8 cellular contexts compared by ENCODE assay signal in the genomic region with DNA sequence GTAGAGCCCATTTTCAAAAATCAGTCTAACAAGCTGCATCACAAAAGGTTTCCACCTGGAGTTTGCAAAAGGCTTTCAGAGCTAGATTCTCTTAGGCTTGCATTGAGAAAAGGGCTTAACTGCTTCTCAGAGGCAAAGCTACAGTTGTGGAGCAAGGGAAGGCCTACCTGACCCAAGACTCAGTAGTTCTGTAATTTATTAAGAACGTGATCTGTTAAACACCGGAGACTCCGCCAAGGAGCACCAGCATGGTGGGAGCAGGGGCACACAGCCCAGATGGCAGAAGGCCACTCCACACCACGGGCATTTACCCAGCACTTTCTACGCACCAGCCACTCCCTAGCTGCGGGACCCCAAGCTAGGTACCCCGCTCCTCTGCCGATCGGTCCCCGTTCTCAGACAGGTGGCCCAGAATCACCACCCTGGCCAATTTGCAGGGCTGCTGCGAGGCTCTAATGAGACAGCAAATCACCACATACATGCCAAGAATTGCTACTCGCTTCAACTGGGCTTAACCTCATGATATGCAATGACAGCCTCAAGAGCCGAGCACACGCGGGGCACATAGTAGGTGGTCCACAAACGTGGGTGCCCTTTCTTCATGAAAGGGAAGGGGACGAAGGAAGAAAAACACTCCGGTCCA. TPM values are rescaled to one million over a fixed set of nuclear protein-coding genes. Genes with fewer than 3 reads are reported as not detected.
DNase-seq lines count a peak whose midpoint lies in the region; ATAC-seq and TF ChIP-seq lines count a peak whose summit lies in the region.

No MANE protein-coding gene starts in this region.

- no peaks in the 10 kb centered on the region for H3K36me3 Mint-ChIP-seq in HFFc6 (ENCODE audit: low read depth)
- no peaks in the 10 kb centered on the region for H3K36me3 Mint-ChIP-seq in immature natural killer cell

- peaks cover 31% of the 10 kb centered on the region for H3K4me1 ChIP-seq in adipocyte (ENCODE audit: control insufficient read depth, insufficient read depth, low read length)

- H3K4me3 Mint-ChIP-seq in HFFc6 (peak overlapping the region; percentile 88), immature natural killer cell (peak overlapping the region; percentile 87 to 94 (median 91))
- peak overlapping the region; percentile 83 to 94 for H3K4me3 Mint-ChIP-seq in stimulated activated naive CD8-positive, alpha-beta T cell treated with anti-CD3 and anti-CD28 coated beads, Interleukin-15, amount 100 ng/mL, for 72 hours

- H3K27me3 Mint-ChIP-seq in HFFc6 (ENCODE audit: insufficient read depth) (peaks cover 1% of the 10 kb centered on the region; the same call in 1 of the 2 replicates), immature natural killer cell (ENCODE audit: low read depth in 3 of 3) (peaks cover 0 to 5% (median 3%) of the 10 kb centered on the region in 3 donors)
- H3K27me3 Mint-ChIP-seq in stimulated activated naive CD8-positive, alpha-beta T cell treated with anti-CD3 and anti-CD28 coated beads, Interleukin-15, amount 100 ng/mL, for 72 hours = no peaks in the 10 kb centered on the region

- no peaks in the 10 kb centered on the region for H3K27me3 ChIP-seq in adipocyte (replicated peaks; ENCODE audit: control insufficient read depth, insufficient read depth, low read length)

- H3K4me1 Mint-ChIP-seq in HFFc6 (ENCODE audit: low read depth) (peaks cover 28% of the 10 kb centered on the region), immature natural killer cell (peaks cover 44 to 46% of the 10 kb centered on the region in 2 donors)
- peaks cover 60% of the 10 kb centered on the region for H3K4me1 Mint-ChIP-seq in stimulated activated naive CD8-positive, alpha-beta T cell treated with anti-CD3 and anti-CD28 coated beads, Interleukin-15, amount 100 ng/mL, for 72 hours

- H3K36me3 ChIP-seq in adipocyte (ENCODE audit: control insufficient read depth, insufficient read depth, low read length, severe bottlenecking) = no peaks in the 10 kb centered on the region

- intact Hi-C loops in posterior vena cava (cut with DNase I) = no loop called here

- DNase-seq in Ammon's horn (ENCODE audit: low spot score) = peak; percentile 32
- DNase-seq in HFFc6 = no peak
- DNase-seq in adipocyte (ENCODE audit: low read depth) = peak; percentile 23
- DNase-seq in immature natural killer cell = no peak
- DNase-seq in stimulated activated naive CD8-positive, alpha-beta T cell treated with anti-CD3 and anti-CD28 coated beads, Interleukin-15, amount 100 ng/mL, for 72 hours = peak; percentile 14 to 15
- no peak for DNase-seq in posterior vena cava (ENCODE audit: low spot score)

- ATAC-seq in stimulated activated naive CD8-positive, alpha-beta T cell treated with anti-CD3 and anti-CD28 coated beads, Interleukin-15, amount 100 ng/mL, for 72 hours = no peak
- ATAC-seq in HG03108 (IDR thresholded peaks at IDR 0.05; ENCODE audit: unreplicated experiment) (no peak), HG02885 (IDR thresholded peaks at IDR 0.05; ENCODE audit: poor library complexity, unreplicated experiment) (no peak)

- H3K9ac ChIP-seq in adipocyte (ENCODE audit: low read length) = peak overlapping the region; percentile 85

- no peak for TF ChIP-seq CTCF in HFFc6 (IDR thresholded peaks at IDR 0.05)

- no peak overlapping the region for H3K27ac Mint-ChIP-seq in HFFc6
- H3K27ac Mint-ChIP-seq in immature natural killer cell = peak overlapping the region; percentile 74 to 96 (median 88)
- peak overlapping the region in 1 of 2 donors; percentile 59 for H3K27ac Mint-ChIP-seq in stimulated activated naive CD8-positive, alpha-beta T cell treated with anti-CD3 and anti-CD28 coated beads, Interleukin-15, amount 100 ng/mL, for 72 hours

- H3K9me3 Mint-ChIP-seq in HFFc6 (no peaks in the 10 kb centered on the region), immature natural killer cell (peaks cover 0 to 2% (median 0%) of the 10 kb centered on the region in 6 donors)
- no peaks in the 10 kb centered on the region for H3K9me3 Mint-ChIP-seq in stimulated activated naive CD8-positive, alpha-beta T cell treated with anti-CD3 and anti-CD28 coated beads, Interleukin-15, amount 100 ng/mL, for 72 hours

- H3K4me3 ChIP-seq in adipocyte (ENCODE audit: low read length) = peak overlapping the region; percentile 86

- H3K9me3 ChIP-seq in adipocyte (ENCODE audit: control insufficient read depth, low read length) = no peaks in the 10 kb centered on the region

RNA-seq across cellular contexts. Expression of a gene that starts 1.5 kb away (rescaled TPM):
- total RNA-seq in HFFc6 (2021; fragmentation: NEBNext Ultra II Directional; extraction: Animal tissue kit (Norgen Biotek cat#: 25700)) = 10 to 100 TPM; 27.3 to 38.1 (median 32.4) TPM
- polyA plus RNA-seq in immature natural killer cell = 10 to 100 TPM; 19.5 to 53.0 (median 21.7) TPM
- 10 to 100 TPM; 50.9 to 68.6 TPM for total RNA-seq in posterior vena cava

Comparison
In these comparisons a context has a peak if more than half of its experiments do, and no peak if none do; other contexts are left out.
1. DNase-seq: peak in Ammon's horn (single experiment), adipocyte (single experiment) and stimulated activated naive CD8-positive, alpha-beta T cell treated with anti-CD3 and anti-CD28 coated beads, Interleukin-15, amount 100 ng/mL, for 72 hours (2 of 2); none in HFFc6 (single experiment), immature natural killer cell (0 of 3) and posterior vena cava (single experiment).
2. Peak in every context shown above with its lines, with median percentiles within 50 percentile points of each other: H3K4me3 Mint-ChIP-seq.